In the genomic region with DNA sequence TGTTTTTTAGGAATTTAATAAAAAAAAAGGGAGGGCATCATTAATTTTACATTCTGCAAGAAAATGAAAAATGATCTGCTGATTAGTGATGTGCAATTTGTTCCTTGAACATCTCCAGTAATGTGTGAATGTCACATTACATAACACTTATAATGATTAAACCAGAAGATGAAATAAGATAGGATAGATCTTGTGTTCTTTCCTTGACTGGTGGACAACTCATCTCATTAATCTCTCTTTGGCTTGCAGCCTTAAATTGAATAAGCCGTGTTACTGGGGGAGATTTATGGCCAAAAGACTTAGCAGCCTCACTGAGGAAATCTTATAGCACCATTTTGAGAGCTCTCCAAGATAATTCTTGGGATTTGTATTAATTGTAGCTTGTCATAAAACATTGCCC, we compare ENCODE assay signal across 1 cellular context.
TF ChIP-seq lines count a peak whose summit lies in the region.

No MANE protein-coding gene starts in this region.

TF ChIP-seq in SK-N-SH, 30 proteins besides CTCF, POLR2A, EP300 and RAD21 (continued from another document):
- TF ChIP-seq, protein P1, sequence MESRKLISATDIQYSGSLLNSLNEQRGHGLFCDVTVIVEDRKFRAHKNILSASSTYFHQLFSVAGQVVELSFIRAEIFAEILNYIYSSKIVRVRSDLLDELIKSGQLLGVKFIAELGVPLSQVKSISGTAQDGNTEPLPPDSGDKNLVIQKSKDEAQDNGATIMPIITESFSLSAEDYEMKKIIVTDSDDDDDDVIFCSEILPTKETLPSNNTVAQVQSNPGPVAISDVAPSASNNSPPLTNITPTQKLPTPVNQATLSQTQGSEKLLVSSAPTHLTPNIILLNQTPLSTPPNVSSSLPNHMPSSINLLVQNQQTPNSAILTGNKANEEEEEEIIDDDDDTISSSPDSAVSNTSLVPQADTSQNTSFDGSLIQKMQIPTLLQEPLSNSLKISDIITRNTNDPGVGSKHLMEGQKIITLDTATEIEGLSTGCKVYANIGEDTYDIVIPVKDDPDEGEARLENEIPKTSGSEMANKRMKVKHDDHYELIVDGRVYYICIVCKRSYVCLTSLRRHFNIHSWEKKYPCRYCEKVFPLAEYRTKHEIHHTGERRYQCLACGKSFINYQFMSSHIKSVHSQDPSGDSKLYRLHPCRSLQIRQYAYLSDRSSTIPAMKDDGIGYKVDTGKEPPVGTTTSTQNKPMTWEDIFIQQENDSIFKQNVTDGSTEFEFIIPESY (IDR thresholded peaks at IDR 0.05; ENCODE audit: borderline replicate concordance, low read depth), result no peak
- TF ChIP-seq RXRA (IDR thresholded peaks at IDR 0.05; ENCODE audit: borderline replicate concordance, low read depth) (no peak), CHD2 (IDR thresholded peaks at IDR 0.05; ENCODE audit: low read length, partially characterized antibody) (no peak), YY1 (IDR thresholded peaks at IDR 0.05; ENCODE audit: low read depth) (no peak), FOSL2 (IDR thresholded peaks at IDR 0.05; ENCODE audit: borderline replicate concordance, low read depth) (no peak), MEF2A (IDR thresholded peaks at IDR 0.05; ENCODE audit: borderline replicate concordance, low read depth) (no peak), TEAD4 (IDR thresholded peaks at IDR 0.05; ENCODE audit: borderline replicate concordance, insufficient read depth) (no peak)
- TF ChIP-seq, protein P2, sequence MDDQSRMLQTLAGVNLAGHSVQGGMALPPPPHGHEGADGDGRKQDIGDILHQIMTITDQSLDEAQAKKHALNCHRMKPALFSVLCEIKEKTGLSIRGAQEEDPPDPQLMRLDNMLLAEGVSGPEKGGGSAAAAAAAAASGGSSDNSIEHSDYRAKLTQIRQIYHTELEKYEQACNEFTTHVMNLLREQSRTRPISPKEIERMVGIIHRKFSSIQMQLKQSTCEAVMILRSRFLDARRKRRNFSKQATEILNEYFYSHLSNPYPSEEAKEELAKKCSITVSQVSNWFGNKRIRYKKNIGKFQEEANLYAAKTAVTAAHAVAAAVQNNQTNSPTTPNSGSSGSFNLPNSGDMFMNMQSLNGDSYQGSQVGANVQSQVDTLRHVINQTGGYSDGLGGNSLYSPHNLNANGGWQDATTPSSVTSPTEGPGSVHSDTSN (IDR thresholded peaks at IDR 0.05), result no peak
